In genomic region chr1:224433671-224434446, GRCh38 we compare ENCODE assay signal across 8 cellular contexts. TPM values are rescaled to one million over a fixed set of nuclear protein-coding genes. Genes with fewer than 3 reads are reported as not detected.
DNase-seq lines count a peak whose midpoint lies in the region; ATAC-seq, FAIRE-seq and TF ChIP-seq lines count a peak whose summit lies in the region.

No MANE protein-coding gene starts in this region.

- no peaks in the 10 kb centered on the region for H3K9me3 Mint-ChIP-seq in activated naive CD8-positive, alpha-beta T cell (ENCODE audit: low read depth)

- H3K36me3 ChIP-seq in Panc1 (ENCODE audit: control insufficient read depth, insufficient read depth, low read length) (peaks cover 25% of the 10 kb centered on the region), cardiac muscle cell (peaks cover 20% of the 10 kb centered on the region), pancreas (no peaks in the 10 kb centered on the region)

- 0% methylated on average over 34 to 62 of the region's 66 CpGs for WGBS in pancreas, 2 donors

- no TSS peak for BruUV-seq in Panc1 (replicated peaks; lab: Mats Ljungman, UMichigan)

- CTCF ChIA-PET in Panc1 (lab: Charles Lee), result no interaction called here

- peaks cover 36% of the 10 kb centered on the region for H3K4me1 ChIP-seq in Panc1 (ENCODE audit: control insufficient read depth, insufficient read depth, low read length)
- H3K4me1 ChIP-seq in cardiac muscle cell (ENCODE audit: low read depth), result peaks cover 26% of the 10 kb centered on the region
- H3K4me1 ChIP-seq in pancreas, result peaks cover 33 to 40% (median 39%) of the 10 kb centered on the region in 3 donors

- H3K4me3 ChIP-seq in Panc1 (ENCODE audit: low read depth in 2 of 2, low read length in 2 of 2), result peak overlapping the region; percentile 87 to 92
- H3K4me3 ChIP-seq in cardiac muscle cell, result peak overlapping the region; percentile 63
- H3K4me3 ChIP-seq in pancreas, result peak overlapping the region; percentile 71 to 77 (median 74)

- H3K4me3 Mint-ChIP-seq in activated naive CD8-positive, alpha-beta T cell, result peak overlapping the region; percentile 93

- H3K27me3 ChIP-seq in Panc1 (ENCODE audit: control insufficient read depth, insufficient read depth, low read length) (no peaks in the 10 kb centered on the region), cardiac muscle cell (no peaks in the 10 kb centered on the region), pancreas (no peaks in the 10 kb centered on the region)

- FAIRE-seq in pancreas (lab: Jason Lieb, UNC), result no peak

- H3K27ac ChIP-seq in Panc1 (ENCODE audit: low read length) (peak overlapping the region; percentile 74), cardiac muscle cell (peak overlapping the region; percentile 91), pancreas (peak overlapping the region; percentile 76 to 95 (median 89))

- in situ Hi-C loops in Panc1 (cut with HindIII; ENCODE audit: low pct_unique_long_range_greater_than_20kb, low sequenced_read_pairs), result no loop called here

- H3K9me3 ChIP-seq in Panc1 (ENCODE audit: control insufficient read depth, insufficient read depth, low read depth, low read length), result no peaks in the 10 kb centered on the region
- no peaks in the 10 kb centered on the region for H3K9me3 ChIP-seq in cardiac muscle cell (ENCODE audit: low read depth)
- H3K9me3 ChIP-seq in pancreas, result no peaks in the 10 kb centered on the region

- H3K27me3 Mint-ChIP-seq in activated naive CD8-positive, alpha-beta T cell, result no peaks in the 10 kb centered on the region

- intact Hi-C loops in Panc1 (cut with micrococcal nuclease; ENCODE audit: unreplicated experiment), result no loop called here
- intact Hi-C loops in pancreas (cut with DNase I), result no loop called here

- ATAC-seq in Panc1 (peak; percentile 16), pancreas (peak; percentile 27 to 48 (median 38)), HG03378 (IDR thresholded peaks at IDR 0.05; ENCODE audit: unreplicated experiment) (no peak), GM21723 (IDR thresholded peaks at IDR 0.05; ENCODE audit: unreplicated experiment) (no peak)

- TF ChIP-seq CTCF in Panc1 (IDR thresholded peaks at IDR 0.05), result no peak
- TF ChIP-seq CTCF in cardiac muscle cell (IDR thresholded peaks at IDR 0.05; ENCODE audit: low read depth, low read length), result no peak
- no peak for TF ChIP-seq CTCF in pancreas (IDR thresholded peaks at IDR 0.05)

- POLR2A ChIA-PET in Panc1 (lab: Charles Lee), result interaction anchor here (0.5 kb wide), 2 partner anchors 174 to 291 kb away, joined by 3 to 8 read pairs; no protein-coding TSS in a partner anchor

- H3K27ac Mint-ChIP-seq in activated naive CD8-positive, alpha-beta T cell, result peak overlapping the region; percentile 86

- peaks cover 9% of the 10 kb centered on the region for H3K36me3 Mint-ChIP-seq in activated naive CD8-positive, alpha-beta T cell

- DNase-seq in NCI-H2227 (lab: John Stamatoyannopoulos, UW; ENCODE audit: unreplicated experiment), result peak; percentile 47
- no peak for DNase-seq in NCI-H2227 treated with DMSO at 0.1 percent for 48 hours (lab: John Stamatoyannopoulos, UW)
- DNase-seq in Panc1 (ENCODE audit: low read depth, low spot score), result no peak
- DNase-seq in cardiac muscle cell (ENCODE audit: low read depth in 1 of 2, low spot score in 1 of 2), result peak; percentile 23 to 53
- peak; percentile 43 to 85 (median 58) for DNase-seq in pancreas

- peaks cover 63% of the 10 kb centered on the region for H3K4me1 Mint-ChIP-seq in activated naive CD8-positive, alpha-beta T cell (ENCODE audit: low read depth)

RNA-seq across cellular contexts. Expression of gene WDR26, which starts 0.7 kb away (rescaled TPM):
- 91.3 TPM for total RNA-seq in Panc1 (2021; ENCODE audit: unreplicated experiment)
- polyA plus RNA-seq in Panc1 (2012; ENCODE audit: insufficient read length), result 56.8 TPM
- total RNA-seq in cardiac muscle cell, result 42.0 and 62.2 TPM in 2 replicates
- polyA plus RNA-seq in cardiac muscle cell, result 14.9 and 15.3 TPM in 2 replicates
- 10 to 100 TPM; 17.6 to 40.9 (median 23.4) TPM for total RNA-seq in pancreas
- polyA plus RNA-seq in pancreas, result 10 to 100 TPM; 20.5 to 22.5 TPM

Comparison
In these comparisons a context has a peak if more than half of its experiments do, and no peak if none do; other contexts are left out.
1. DNase-seq: peak in NCI-H2227 (single experiment), cardiac muscle cell (2 of 2) and pancreas (6 of 6); none in NCI-H2227 treated with DMSO at 0.1 percent for 48 hours (single experiment) and Panc1 (single experiment).
2. ATAC-seq: peak in Panc1 (single experiment) and pancreas (4 of 4); none in HG03378 (single experiment) and GM21723 (single experiment).
3. Peak in every context shown above with its lines, with median percentiles within 50 percentile points of each other: H3K27ac ChIP-seq and H3K4me3 ChIP-seq.